ENCODE assay signal across 9 cellular contexts in the genomic region with DNA sequence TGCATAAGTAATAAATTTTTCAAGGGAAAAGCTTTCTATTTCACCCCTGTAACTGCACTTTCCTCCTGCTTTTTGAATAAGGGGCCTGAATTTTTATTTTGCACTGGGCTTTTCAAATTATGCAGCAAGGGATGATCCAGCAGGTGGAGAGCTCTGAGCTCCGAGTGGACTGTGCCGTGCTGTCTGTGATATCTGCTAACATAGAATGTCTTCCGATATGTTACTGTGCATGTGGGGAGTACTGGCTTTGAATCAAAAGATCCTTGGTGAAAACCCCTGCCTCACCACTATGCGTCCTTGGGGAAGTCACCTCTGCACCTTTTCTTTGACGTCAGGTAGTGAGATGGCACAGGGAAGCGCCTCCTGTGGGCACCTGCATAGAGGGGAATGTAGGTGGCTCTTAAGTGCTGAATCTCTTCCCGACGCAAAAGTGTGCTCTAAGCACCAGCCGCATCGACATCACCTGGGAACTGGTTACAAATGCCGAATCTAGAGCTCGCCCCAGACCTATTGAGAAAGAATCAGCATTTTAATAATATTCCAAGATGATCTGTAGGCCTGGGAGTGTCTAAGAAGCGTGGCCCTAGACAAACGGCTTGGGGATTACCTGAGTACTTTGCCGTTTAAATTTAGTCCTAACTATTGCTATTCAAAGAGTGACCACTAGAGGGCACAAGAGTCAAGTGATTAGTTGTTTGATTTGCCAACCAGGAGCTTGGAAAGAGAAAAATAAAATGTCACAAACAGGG. TPM values are rescaled to one million over a fixed set of nuclear protein-coding genes. Genes with fewer than 3 reads are reported as not detected.
DNase-seq lines count a peak whose midpoint lies in the region; ATAC-seq and TF ChIP-seq lines count a peak whose summit lies in the region.
"Had no signal": no experiment of that assay in that cellular context is flagged by ENCODE, and none has a peak within 500 bp of the region (broad histone marks: within the 10 kb centered on the region; RNA-seq: fewer than 3 reads in every experiment).

No MANE protein-coding gene starts in this region.

- H3K9ac ChIP-seq in KMS-11 = no peak overlapping the region

- no peaks in the 10 kb centered on the region for H4K20me1 ChIP-seq in KMS-11 (ENCODE audit: insufficient read depth)

- no peak overlapping the region for H3K4me3 Mint-ChIP-seq in activated CD4-positive, alpha-beta T cell treated with anti-CD3 and anti-CD28 coated beads for 36 hours
- H3K4me3 Mint-ChIP-seq: dendritic cell treated with granulocyte-macrophage colony-stimulating factor and Interleukin-4, amounts not matched to agents 40 ng/mL and 50 ng/mL, for 4 days had no signal

- H3K27me3 Mint-ChIP-seq in activated CD4-positive, alpha-beta T cell treated with anti-CD3 and anti-CD28 coated beads for 36 hours = peaks cover 30% of the 10 kb centered on the region

- H3K9me3 Mint-ChIP-seq in activated CD4-positive, alpha-beta T cell treated with anti-CD3 and anti-CD28 coated beads for 36 hours (ENCODE audit: low read depth) = no peaks in the 10 kb centered on the region

- TF ChIP-seq POLR2A in Peyer's patch (IDR thresholded peaks at IDR 0.05) = no peak

- 17% methylated on average over 15 of the region's 15 CpGs for WGBS in lung, 2 donors

- H3K36me3 ChIP-seq in KMS-11 (ENCODE audit: insufficient read depth) = no peaks in the 10 kb centered on the region
- no peaks in the 10 kb centered on the region for H3K36me3 ChIP-seq in Peyer's patch
- H3K36me3 ChIP-seq in lung (ENCODE audit: control insufficient read depth in 2 of 2, insufficient read depth in 2 of 2, low read length in 2 of 2) = no peaks in the 10 kb centered on the region

- no peaks in the 10 kb centered on the region for H3K36me3 Mint-ChIP-seq in activated CD4-positive, alpha-beta T cell treated with anti-CD3 and anti-CD28 coated beads for 36 hours (ENCODE audit: low read depth)

- no peaks in the 10 kb centered on the region; the same call in 1 of the 2 replicates for H3K27me3 ChIP-seq in KMS-11 (ENCODE audit: insufficient read depth, low read depth)
- H3K27me3 ChIP-seq in Peyer's patch = no peaks in the 10 kb centered on the region
- H3K27me3 ChIP-seq in lung (ENCODE audit: control insufficient read depth, insufficient read depth) = peaks cover 5% of the 10 kb centered on the region

- H3K9me3 ChIP-seq in Peyer's patch = no peaks in the 10 kb centered on the region
- H3K9me3 ChIP-seq in lung (ENCODE audit: control insufficient read depth in 2 of 2, insufficient read depth in 1 of 2, low read length in 1 of 2) = peaks cover 0 to 10% of the 10 kb centered on the region in 2 donors

- H3K4me1 ChIP-seq in KMS-11 (ENCODE audit: low read depth, poor library complexity, severe bottlenecking) (no peaks in the 10 kb centered on the region), Peyer's patch (no peaks in the 10 kb centered on the region), lung (ENCODE audit: control insufficient read depth in 2 of 2, insufficient read depth in 2 of 2, low read length in 2 of 2) (peaks cover 0 to 5% of the 10 kb centered on the region in 2 donors)

- CTCF ChIA-PET in activated CD4-positive, alpha-beta T cell treated with anti-CD3 and anti-CD28 coated beads for 36 hours (lab: Charles Lee) = interaction anchor here (0.6 to 7.9 kb wide), 35 partner anchors 9 to 887 kb away, joined by 3 to 157 read pairs (median 4); a partner anchor contains a TSS

- no peak overlapping the region for H3K27ac ChIP-seq in KMS-11
- no peak overlapping the region for H3K27ac ChIP-seq in Peyer's patch
- no peak overlapping the region for H3K27ac ChIP-seq in lung (ENCODE audit: low read depth in 1 of 2, low read length in 1 of 2)

- no peaks in the 10 kb centered on the region for H3K4me1 Mint-ChIP-seq in activated CD4-positive, alpha-beta T cell treated with anti-CD3 and anti-CD28 coated beads for 36 hours

- no peak overlapping the region for H2AFZ ChIP-seq in KMS-11 (ENCODE audit: low read depth)

- intact Hi-C loops in activated CD4-positive, alpha-beta T cell treated with anti-CD3 and anti-CD28 coated beads for 36 hours (cut with DNase I, micrococcal nuclease) = loop anchor here (1.0 to 10.0 kb wide), 4 partner anchors 77 to 296 kb away; no protein-coding TSS in a partner anchor

- TF ChIP-seq CTCF in KMS-11 (conservative IDR thresholded peaks at IDR 0.05; ENCODE audit: low read depth, low read length) (peak; percentile 82), Peyer's patch (IDR thresholded peaks at IDR 0.05) (peak; percentile 79 to 93 (median 89)), lung (IDR thresholded peaks at IDR 0.05; ENCODE audit: control extremely low read depth, extremely low read depth) (peak; percentile 84)

- ATAC-seq in activated CD4-positive, alpha-beta T cell treated with anti-CD3 and anti-CD28 coated beads for 36 hours = peak; percentile 47
- ATAC-seq in lung (ENCODE audit: insufficient read depth, low FRiP score) (peak; percentile 45), GM21390 (IDR thresholded peaks at IDR 0.05; ENCODE audit: unreplicated experiment) (no peak), GM18867 (IDR thresholded peaks at IDR 0.05; ENCODE audit: unreplicated experiment) (no peak)

- DNase-seq in activated CD4-positive, alpha-beta T cell treated with anti-CD3 and anti-CD28 coated beads for 36 hours = no peak
- no peak for DNase-seq in activated CD4-positive, alpha-beta T cell treated with anti-CD3 and anti-CD28 coated beads, Interleukin-2, amount 50 U/mL, for 4 hours
- no peak for DNase-seq in Peyer's patch
- DNase-seq in dermis blood vessel endothelial cell = peak; percentile 82
- DNase-seq in lung (ENCODE audit: low spot score) = no peak

- no peak overlapping the region for H3K4me3 ChIP-seq in KMS-11 (IDR thresholded peaks at IDR 0.05; ENCODE audit: insufficient read depth, low read depth, low read length)
- no peak overlapping the region for H3K4me3 ChIP-seq in Peyer's patch
- H3K4me3 ChIP-seq in lung = no peak overlapping the region

- POLR2A ChIA-PET in activated CD4-positive, alpha-beta T cell treated with anti-CD3 and anti-CD28 coated beads for 36 hours (lab: Charles Lee) = interaction anchor here (0.7 kb wide), 2 partner anchors 36 to 68 kb away, joined by 3 read pairs; no protein-coding TSS in a partner anchor

- H3K27ac Mint-ChIP-seq in activated CD4-positive, alpha-beta T cell treated with anti-CD3 and anti-CD28 coated beads for 36 hours = no peak overlapping the region
- H3K27ac Mint-ChIP-seq: dendritic cell treated with granulocyte-macrophage colony-stimulating factor and Interleukin-4, amounts not matched to agents 40 ng/mL and 50 ng/mL, for 4 days had no signal

- H3K4me2 ChIP-seq in KMS-11 = no peak overlapping the region

- no peaks in the 10 kb centered on the region for H3K79me2 ChIP-seq in KMS-11 (ENCODE audit: insufficient read depth, low read depth)

RNA-seq across cellular contexts. Expression of a gene that starts 19.2 kb away (rescaled TPM):
- total RNA-seq in activated CD4-positive, alpha-beta T cell treated with anti-CD3 and anti-CD28 coated beads for 36 hours = 1 to 10 TPM; 3.4 to 4.8 TPM
- total RNA-seq in Peyer's patch (10 to 100 TPM in 3 of 4 donors, 1 to 10 TPM in 1; 10.0 to 39.6 (median 30.0) TPM), dermis blood vessel endothelial cell (74.7 and 116 TPM in 2 replicates), lung (10 to 100 TPM; 28.6 to 76.0 TPM)
- polyA plus RNA-seq in lung = 10 to 100 TPM; 26.5 to 31.7 TPM

RNA-seq across cellular contexts. Expression of a gene that starts 50.1 kb away (rescaled TPM):
- total RNA-seq in activated CD4-positive, alpha-beta T cell treated with anti-CD3 and anti-CD28 coated beads for 36 hours = 1 to 10 TPM; 3.1 to 3.9 TPM
- total RNA-seq in Peyer's patch (1 to 10 TPM in 2 of 4 donors, not detected in 2; 1.2 to 6.6 TPM), dermis blood vessel endothelial cell (not detected in 2 replicates), lung (under 1 TPM; 0.15 to 0.28 TPM)
- under 1 TPM; 0.08 to 0.46 TPM for polyA plus RNA-seq in lung

Comparison
In these comparisons a context has a peak if more than half of its experiments do, and no peak if none do; other contexts are left out.
1. ATAC-seq: peak in activated CD4-positive, alpha-beta T cell treated with anti-CD3 and anti-CD28 coated beads for 36 hours (single experiment) and lung (single experiment); none in GM21390 (single experiment) and GM18867 (single experiment).
2. Peak in every context shown above with its lines, with median percentiles within 50 percentile points of each other: CTCF ChIP-seq.